8 cellular contexts compared by ENCODE assay signal in the genomic region with DNA sequence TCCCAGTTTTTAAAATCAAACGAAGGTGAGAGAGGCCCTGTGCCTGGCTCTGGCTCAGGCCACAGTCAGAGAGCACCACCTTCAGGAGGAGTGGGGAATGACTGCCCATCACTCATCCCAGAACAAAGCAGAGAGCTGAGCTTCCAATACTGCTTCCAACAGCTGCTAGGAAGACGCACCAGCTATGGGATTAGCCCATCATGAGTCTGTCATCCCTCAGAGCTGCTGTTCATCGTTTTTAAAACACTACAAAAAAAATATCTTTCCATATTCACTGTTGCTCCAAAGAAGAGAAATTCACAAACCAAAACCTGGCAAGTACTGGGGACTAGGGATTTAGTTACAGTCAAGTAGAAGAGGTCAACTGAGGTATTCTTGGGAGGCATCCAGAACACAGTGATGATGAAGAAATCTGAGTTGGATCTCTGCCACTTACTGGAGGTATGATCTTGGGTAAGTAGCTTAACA.
DNase-seq lines count a peak whose midpoint lies in the region; ATAC-seq, FAIRE-seq and TF ChIP-seq lines count a peak whose summit lies in the region.

No MANE protein-coding gene starts in this region.

- H3K27ac ChIP-seq in K562 (ENCODE audit: extremely low read depth, low read depth, low read length), result no peak overlapping the region

- BruUV-seq in K562 (replicated peaks; lab: Mats Ljungman, UMichigan), result no TSS peak

- no peaks in the 10 kb centered on the region for H3K4me1 ChIP-seq in NT2/D1 (ENCODE audit: insufficient read depth, insufficient read length)
- H3K4me1 ChIP-seq in K562 (replicated peaks in 1 of 2; ENCODE audit: control insufficient read depth in 2 of 2, insufficient read depth in 2 of 2, low read length in 2 of 2), result no peaks in the 10 kb centered on the region; a peak in 1 of 5 replicates

- H3K9me3 ChIP-seq in NT2/D1 (ENCODE audit: insufficient read depth, low read length), result no peaks in the 10 kb centered on the region
- no peaks in the 10 kb centered on the region for H3K9me3 ChIP-seq in K562 (replicated peaks; ENCODE audit: control insufficient read depth, insufficient read depth, low read depth, low read length)

- H3K9ac ChIP-seq in NT2/D1 (ENCODE audit: insufficient read length, low read depth) (no peak overlapping the region), K562 (ENCODE audit: insufficient read depth in 1 of 2, low read depth in 2 of 2, low read length in 2 of 2) (no peak overlapping the region)

- POLR2A ChIA-PET in K562 (lab: Yijun Ruan, JAX), result interaction anchor here (0.7 to 1.2 kb wide), 4 partner anchors 10 to 27 kb away, joined by 3 to 5 read pairs (median 3); no protein-coding TSS in a partner anchor

- TF ChIP-seq RAD21 in K562 (CRISPR knock-in tag; conservative IDR thresholded peaks at IDR 0.05 in 1 of 2, IDR thresholded peaks at IDR 0.05 in 1 of 2), result peak; percentile 52 to 65

- TF ChIP-seq CTCF in GM12874 (IDR thresholded peaks at IDR 0.05; ENCODE audit: insufficient read depth, low read depth, low read length) (peak; percentile 77), K562 (IDR thresholded peaks at IDR 0.05 in 2 of 3, conservative IDR thresholded peaks at IDR 0.05 in 1 of 3; ENCODE audit: insufficient read depth in 2 of 3, low read depth in 1 of 3, low read length in 3 of 3) (peak; percentile 63 to 90 (median 78))

- in situ Hi-C loops in K562 (cut with MboI), result no loop called here

- peaks cover 3% of the 10 kb centered on the region; the same call in 1 of the 2 replicates for H4K20me1 ChIP-seq in K562 (replicated peaks; ENCODE audit: control insufficient read depth, insufficient read depth, low read length)

- no peaks in the 10 kb centered on the region for H3K79me2 ChIP-seq in K562 (ENCODE audit: control insufficient read depth, insufficient read depth, low read length)

- ATAC-seq in HG03520 (IDR thresholded peaks at IDR 0.05; ENCODE audit: unreplicated experiment) (peak; percentile 75), K562 (peak; percentile 97), sciatic nerve (peak; percentile 92)

- FAIRE-seq in K562 (lab: Jason Lieb, UNC), result peak; percentile 71

- H3K4me2 ChIP-seq in K562 (ENCODE audit: insufficient read depth, low read length), result no peak overlapping the region

- H3K9me1 ChIP-seq in K562 (ENCODE audit: control insufficient read depth, insufficient read depth, low read length), result no peaks in the 10 kb centered on the region

- no peaks in the 10 kb centered on the region for H3K27me3 ChIP-seq in NT2/D1 (ENCODE audit: insufficient read depth, insufficient read length)
- no peaks in the 10 kb centered on the region for H3K27me3 ChIP-seq in K562 (ENCODE audit: control insufficient read depth in 2 of 2, insufficient read depth in 2 of 2, low read length in 2 of 2)

- intact Hi-C loops in K562 (cut with micrococcal nuclease) (loop anchor here (5.0 to 10.0 kb wide), 3 partner anchors 73 to 920 kb away; no protein-coding TSS in a partner anchor), sciatic nerve (cut with DNase I) (no loop called here)

- 15% methylated on average over 3 of the region's 3 CpGs for WGBS in K562 (ENCODE audit: insufficient coverage, low coverage, missing lambda C conversion rate)

- CTCF ChIA-PET in K562 (lab: Yijun Ruan, JAX; ENCODE audit: low intra/inter-chr PET ratio), result interaction anchor here (0.6 kb wide), 1 partner anchor 362 kb away, joined by 3 read pairs; no protein-coding TSS in a partner anchor

- no peak for TF ChIP-seq POLR2A in K562 (conservative IDR thresholded peaks at IDR 0.05)

- peak; percentile 74 for DNase-seq in AG08395 (ENCODE audit: low spot score)
- DNase-seq in NT2/D1 (ENCODE audit: low read depth, low spot score), result peak; percentile 47
- DNase-seq in K562 (ENCODE audit: extremely low read depth in 1 of 4, low spot score in 3 of 4), result peak; percentile 50 to 66 (median 58)
- DNase-seq in hippocampal formation (lab: John Stamatoyannopoulos, UW), result peak; percentile 22 to 28
- DNase-seq in sciatic nerve (ENCODE audit: low spot score), result peak; percentile 75
- no peak for DNase-seq in KG1 (lab: John Stamatoyannopoulos, UW)

- peaks cover 69% of the 10 kb centered on the region for H3K36me3 ChIP-seq in NT2/D1 (ENCODE audit: insufficient read depth, insufficient read length, low read length)
- H3K36me3 ChIP-seq in K562 (ENCODE audit: control insufficient read depth, insufficient read depth, low read length), result peaks cover 82% of the 10 kb centered on the region

- no peak for TF ChIP-seq EP300 in K562 (IDR thresholded peaks at IDR 0.05; ENCODE audit: low read length)

- H2AFZ ChIP-seq in K562 (ENCODE audit: low read depth, low read length), result no peak overlapping the region

- no peak overlapping the region for H3K4me3 ChIP-seq in NT2/D1 (ENCODE audit: insufficient read length, low read depth)
- no peak overlapping the region for H3K4me3 ChIP-seq in K562

TF ChIP-seq in K562, 482 proteins besides CTCF, POLR2A, EP300 and RAD21 (continues in another document):
- TF ChIP-seq ZNF589 (CRISPR knock-in tag; IDR thresholded peaks at IDR 0.05; ENCODE audit: low read depth), result no peak
- TF ChIP-seq, protein P1, sequence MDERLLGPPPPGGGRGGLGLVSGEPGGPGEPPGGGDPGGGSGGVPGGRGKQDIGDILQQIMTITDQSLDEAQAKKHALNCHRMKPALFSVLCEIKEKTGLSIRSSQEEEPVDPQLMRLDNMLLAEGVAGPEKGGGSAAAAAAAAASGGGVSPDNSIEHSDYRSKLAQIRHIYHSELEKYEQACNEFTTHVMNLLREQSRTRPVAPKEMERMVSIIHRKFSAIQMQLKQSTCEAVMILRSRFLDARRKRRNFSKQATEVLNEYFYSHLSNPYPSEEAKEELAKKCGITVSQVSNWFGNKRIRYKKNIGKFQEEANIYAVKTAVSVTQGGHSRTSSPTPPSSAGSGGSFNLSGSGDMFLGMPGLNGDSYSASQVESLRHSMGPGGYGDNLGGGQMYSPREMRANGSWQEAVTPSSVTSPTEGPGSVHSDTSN (CRISPR knock-in tag; IDR thresholded peaks at IDR 0.05; ENCODE audit: low read depth), result 0 out of 2 replicates have a peak, but pooled peaks have one; percentile 19
- TF ChIP-seq, protein P1 (tag; conservative IDR thresholded peaks at IDR 0.05; ENCODE audit: low read depth), result peak; percentile 65
- TF ChIP-seq NR3C1 (CRISPR knock-in tag; IDR thresholded peaks at IDR 0.05), result no peak
- no peak for TF ChIP-seq ZNF184 (CRISPR knock-in tag; IDR thresholded peaks at IDR 0.05)
- TF ChIP-seq ZNF584 (CRISPR knock-in tag; IDR thresholded peaks at IDR 0.05; ENCODE audit: low read depth), result no peak
- no peak for TF ChIP-seq SETDB1 (IDR thresholded peaks at IDR 0.05; ENCODE audit: low read length)
- no peak for TF ChIP-seq IRF2 (CRISPR knock-in tag; IDR thresholded peaks at IDR 0.05)
- peak; percentile 29; the same call in 1 of the 2 replicates for TF ChIP-seq NFIC (IDR thresholded peaks at IDR 0.05)
- TF ChIP-seq SMC3 (conservative IDR thresholded peaks at IDR 0.05; ENCODE audit: insufficient read depth, low read depth, low read length), result peak; percentile 17; the same call in 1 of the 2 replicates
- no peak for TF ChIP-seq NEUROD1 (IDR thresholded peaks at IDR 0.05; ENCODE audit: borderline replicate concordance, low read depth, low read length, partially characterized antibody)
- TF ChIP-seq, protein P2, sequence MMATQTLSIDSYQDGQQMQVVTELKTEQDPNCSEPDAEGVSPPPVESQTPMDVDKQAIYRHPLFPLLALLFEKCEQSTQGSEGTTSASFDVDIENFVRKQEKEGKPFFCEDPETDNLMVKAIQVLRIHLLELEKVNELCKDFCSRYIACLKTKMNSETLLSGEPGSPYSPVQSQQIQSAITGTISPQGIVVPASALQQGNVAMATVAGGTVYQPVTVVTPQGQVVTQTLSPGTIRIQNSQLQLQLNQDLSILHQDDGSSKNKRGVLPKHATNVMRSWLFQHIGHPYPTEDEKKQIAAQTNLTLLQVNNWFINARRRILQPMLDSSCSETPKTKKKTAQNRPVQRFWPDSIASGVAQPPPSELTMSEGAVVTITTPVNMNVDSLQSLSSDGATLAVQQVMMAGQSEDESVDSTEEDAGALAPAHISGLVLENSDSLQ (IDR thresholded peaks at IDR 0.05), result peak; percentile 78
- no peak for TF ChIP-seq SRSF1 (IDR thresholded peaks at IDR 0.05; ENCODE audit: low read depth, low read length)
- TF ChIP-seq CC2D1A (IDR thresholded peaks at IDR 0.05), result no peak
- TF ChIP-seq ZFX (CRISPR knock-in tag; IDR thresholded peaks at IDR 0.05), result no peak
- TF ChIP-seq, protein P3, sequence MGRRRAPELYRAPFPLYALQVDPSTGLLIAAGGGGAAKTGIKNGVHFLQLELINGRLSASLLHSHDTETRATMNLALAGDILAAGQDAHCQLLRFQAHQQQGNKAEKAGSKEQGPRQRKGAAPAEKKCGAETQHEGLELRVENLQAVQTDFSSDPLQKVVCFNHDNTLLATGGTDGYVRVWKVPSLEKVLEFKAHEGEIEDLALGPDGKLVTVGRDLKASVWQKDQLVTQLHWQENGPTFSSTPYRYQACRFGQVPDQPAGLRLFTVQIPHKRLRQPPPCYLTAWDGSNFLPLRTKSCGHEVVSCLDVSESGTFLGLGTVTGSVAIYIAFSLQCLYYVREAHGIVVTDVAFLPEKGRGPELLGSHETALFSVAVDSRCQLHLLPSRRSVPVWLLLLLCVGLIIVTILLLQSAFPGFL (CRISPR knock-in tag; IDR thresholded peaks at IDR 0.05), result no peak
- TF ChIP-seq HDAC1 (IDR thresholded peaks at IDR 0.05), result no peak
- TF ChIP-seq KDM1A (IDR thresholded peaks at IDR 0.05), result no peak
- TF ChIP-seq, protein P4, sequence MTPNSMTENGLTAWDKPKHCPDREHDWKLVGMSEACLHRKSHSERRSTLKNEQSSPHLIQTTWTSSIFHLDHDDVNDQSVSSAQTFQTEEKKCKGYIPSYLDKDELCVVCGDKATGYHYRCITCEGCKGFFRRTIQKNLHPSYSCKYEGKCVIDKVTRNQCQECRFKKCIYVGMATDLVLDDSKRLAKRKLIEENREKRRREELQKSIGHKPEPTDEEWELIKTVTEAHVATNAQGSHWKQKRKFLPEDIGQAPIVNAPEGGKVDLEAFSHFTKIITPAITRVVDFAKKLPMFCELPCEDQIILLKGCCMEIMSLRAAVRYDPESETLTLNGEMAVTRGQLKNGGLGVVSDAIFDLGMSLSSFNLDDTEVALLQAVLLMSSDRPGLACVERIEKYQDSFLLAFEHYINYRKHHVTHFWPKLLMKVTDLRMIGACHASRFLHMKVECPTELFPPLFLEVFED (CRISPR knock-in tag; conservative IDR thresholded peaks at IDR 0.05), result no peak
- TF ChIP-seq CSDE1 (IDR thresholded peaks at IDR 0.05), result no peak
